In genomic region chr16:67415421-67415820, GRCh38 we compare ENCODE assay signal across 7 cellular contexts. TPM values are rescaled to one million over a fixed set of nuclear protein-coding genes. Genes with fewer than 3 reads are reported as not detected.
DNase-seq lines count a peak whose midpoint lies in the region; ATAC-seq lines count a peak whose summit lies in the region.
"Not testable (repeated sequence)": the region's sequence is repeated elsewhere in the genome, so short reads cannot be mapped to it uniquely, and the experiment has no call there.

No MANE protein-coding gene starts in this region.

- DNase-seq in HAP-1 (ENCODE audit: low spot score in 2 of 2); activated naive CD8-positive, alpha-beta T cell treated with anti-CD3 and anti-CD28 coated beads, Interleukin-2, amount 50 U/mL, for 24 hours; naive thymus-derived CD8-positive, alpha-beta T cell: not testable (repeated sequence)

- H3K4me3 Mint-ChIP-seq in T-helper 1 cell treated with Interleukin-12 subunit alpha and Interleukin-12 subunit beta and Interleukin-4 antibody, amounts not matched to agents 30 μg/mL and 1 μg/mL, for 36 hours = peak overlapping the region; percentile 29
- H3K4me3 Mint-ChIP-seq in activated naive CD8-positive, alpha-beta T cell treated with anti-CD3 and anti-CD28 coated beads, Interleukin-2, amount 50 U/mL, for 24 hours = peak overlapping the region; percentile 75
- H3K4me3 Mint-ChIP-seq in naive thymus-derived CD8-positive, alpha-beta T cell = peak overlapping the region; percentile 22 to 75 (median 59)

- peaks cover 11% of the 10 kb centered on the region for H3K4me1 Mint-ChIP-seq in T-helper 1 cell treated with Interleukin-12 subunit alpha and Interleukin-12 subunit beta and Interleukin-4 antibody, amounts not matched to agents 30 μg/mL and 1 μg/mL, for 36 hours (ENCODE audit: low read depth)
- H3K4me1 Mint-ChIP-seq in activated naive CD8-positive, alpha-beta T cell treated with anti-CD3 and anti-CD28 coated beads, Interleukin-2, amount 50 U/mL, for 24 hours = not testable (repeated sequence)
- peaks cover 7 to 13% (median 8%) of the 10 kb centered on the region in 4 donors for H3K4me1 Mint-ChIP-seq in naive thymus-derived CD8-positive, alpha-beta T cell

- H3K4me3 ChIP-seq in HAP-1 (peak overlapping the region; percentile 51), iPS-15b (ENCODE audit: low read depth, low read length) (peak overlapping the region; percentile 58), skin epidermis (peak overlapping the region; percentile 52 to 70 (median 67))
- H3K4me3 ChIP-seq in endocrine pancreas (ENCODE audit: control insufficient read depth, insufficient read depth, low read length) = not testable (repeated sequence)

- H3K27ac ChIP-seq in skin epidermis = peak overlapping the region in 18 of 21 experiments; percentile 59 to 95 (median 89)

- not testable (repeated sequence) for ATAC-seq in activated naive CD8-positive, alpha-beta T cell treated with anti-CD3 and anti-CD28 coated beads, Interleukin-2, amount 50 U/mL, for 24 hours; naive thymus-derived CD8-positive, alpha-beta T cell

- H3K9me3 ChIP-seq in HAP-1; endocrine pancreas (ENCODE audit: control insufficient read depth, low read length); iPS-15b (ENCODE audit: control insufficient read depth, insufficient read depth, low read length): not testable (repeated sequence)

- H3K36me3 Mint-ChIP-seq in T-helper 1 cell treated with Interleukin-12 subunit alpha and Interleukin-12 subunit beta and Interleukin-4 antibody, amounts not matched to agents 30 μg/mL and 1 μg/mL, for 36 hours (ENCODE audit: low read depth); activated naive CD8-positive, alpha-beta T cell treated with anti-CD3 and anti-CD28 coated beads, Interleukin-2, amount 50 U/mL, for 24 hours (ENCODE audit: low read depth); naive thymus-derived CD8-positive, alpha-beta T cell: not testable (repeated sequence)

- not testable (repeated sequence) for H3K36me3 ChIP-seq in HAP-1 (replicated peaks); endocrine pancreas (ENCODE audit: control insufficient read depth, insufficient read depth, low read length); iPS-15b (ENCODE audit: control insufficient read depth, insufficient read depth, low read length)

- H3K4me1 ChIP-seq in HAP-1 = peaks cover 16% of the 10 kb centered on the region
- not testable (repeated sequence) for H3K4me1 ChIP-seq in endocrine pancreas (ENCODE audit: control insufficient read depth, insufficient read depth, low read length); iPS-15b (ENCODE audit: control insufficient read depth, insufficient read depth, low read length)

- H3K9ac ChIP-seq in endocrine pancreas (ENCODE audit: control insufficient read depth, insufficient read depth, low read length) = peak overlapping the region; percentile 94
- H3K9ac ChIP-seq in iPS-15b (ENCODE audit: low read depth, low read length) = not testable (repeated sequence)

- not testable (repeated sequence) for H3K27ac Mint-ChIP-seq in T-helper 1 cell treated with Interleukin-12 subunit alpha and Interleukin-12 subunit beta and Interleukin-4 antibody, amounts not matched to agents 30 μg/mL and 1 μg/mL, for 36 hours
- H3K27ac Mint-ChIP-seq in activated naive CD8-positive, alpha-beta T cell treated with anti-CD3 and anti-CD28 coated beads, Interleukin-2, amount 50 U/mL, for 24 hours = peak overlapping the region; percentile 13
- peak overlapping the region in 1 of 10 donors; percentile 21 for H3K27ac Mint-ChIP-seq in naive thymus-derived CD8-positive, alpha-beta T cell

- not testable (repeated sequence) for H3K27me3 ChIP-seq in HAP-1 (ENCODE audit: low read depth); endocrine pancreas (ENCODE audit: control insufficient read depth, insufficient read depth, low read length); iPS-15b (ENCODE audit: control insufficient read depth, insufficient read depth, low read length)

- peaks cover 46% of the 10 kb centered on the region for H3K27me3 Mint-ChIP-seq in T-helper 1 cell treated with Interleukin-12 subunit alpha and Interleukin-12 subunit beta and Interleukin-4 antibody, amounts not matched to agents 30 μg/mL and 1 μg/mL, for 36 hours (ENCODE audit: low read depth)
- peaks cover 25% of the 10 kb centered on the region for H3K27me3 Mint-ChIP-seq in activated naive CD8-positive, alpha-beta T cell treated with anti-CD3 and anti-CD28 coated beads, Interleukin-2, amount 50 U/mL, for 24 hours
- H3K27me3 Mint-ChIP-seq in naive thymus-derived CD8-positive, alpha-beta T cell = peaks cover 14 to 31% (median 17%) of the 10 kb centered on the region in 5 donors

- in situ Hi-C loops in HAP-1 (cut with MboI; ENCODE audit: low sequenced_read_pairs) = not testable (repeated sequence)

- POLR2A ChIA-PET in naive thymus-derived CD8-positive, alpha-beta T cell (lab: Charles Lee) = not testable (repeated sequence)

- H3K9me3 Mint-ChIP-seq in T-helper 1 cell treated with Interleukin-12 subunit alpha and Interleukin-12 subunit beta and Interleukin-4 antibody, amounts not matched to agents 30 μg/mL and 1 μg/mL, for 36 hours; activated naive CD8-positive, alpha-beta T cell treated with anti-CD3 and anti-CD28 coated beads, Interleukin-2, amount 50 U/mL, for 24 hours; naive thymus-derived CD8-positive, alpha-beta T cell: not testable (repeated sequence)

RNA-seq across cellular contexts. Expression of gene ZDHHC1, which starts 0.9 kb away (rescaled TPM):
- under 1 TPM in 1 of 2 experiments, not detected in 1; 0.52 TPM for total RNA-seq in naive thymus-derived CD8-positive, alpha-beta T cell
- under 1 TPM; 0.18 to 0.28 (median 0.27) TPM for polyA plus RNA-seq in naive thymus-derived CD8-positive, alpha-beta T cell

RNA-seq across cellular contexts. Expression of gene HSD11B2, which starts 15.5 kb away (rescaled TPM):
- not detected for total RNA-seq in naive thymus-derived CD8-positive, alpha-beta T cell
- not detected for polyA plus RNA-seq in naive thymus-derived CD8-positive, alpha-beta T cell

RNA-seq across cellular contexts. Expression of gene TPPP3, which starts 22.1 kb away (rescaled TPM):
- not detected for total RNA-seq in naive thymus-derived CD8-positive, alpha-beta T cell
- not detected for polyA plus RNA-seq in naive thymus-derived CD8-positive, alpha-beta T cell
